In the genomic region with DNA sequence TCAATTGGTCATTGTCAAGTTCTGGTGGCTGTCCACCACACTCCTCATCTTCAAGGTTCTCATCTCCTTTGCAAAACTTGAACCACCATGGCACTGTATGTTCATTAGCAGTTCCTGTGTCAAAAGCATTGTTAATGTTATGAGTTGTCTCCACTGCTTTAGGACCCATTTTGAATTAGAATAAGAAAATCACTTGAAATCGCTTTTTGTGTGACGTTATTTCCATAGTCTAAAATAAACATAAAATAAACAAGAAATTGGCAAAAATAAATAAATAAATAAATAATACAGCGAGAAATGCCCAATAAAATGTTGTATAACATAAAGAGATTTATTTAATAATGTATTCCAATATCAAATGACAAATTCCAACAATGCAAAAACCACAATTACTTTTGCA, we compare ENCODE assay signal across 2 cellular contexts.
TF ChIP-seq lines count a peak whose summit lies in the region.

No MANE protein-coding gene starts in this region.

TF ChIP-seq in HepG2, 621 proteins besides CTCF, POLR2A, EP300 and RAD21 (continued from another document):
- TF ChIP-seq ATF7 (IDR thresholded peaks at IDR 0.05) (peak; percentile 97), ATF7 (CRISPR knock-in tag; IDR thresholded peaks at IDR 0.05) (no peak), CREB1 (IDR thresholded peaks at IDR 0.05) (peak; percentile 93), CREB1 (CRISPR knock-in tag; IDR thresholded peaks at IDR 0.05) (no peak), SMAD3 (CRISPR knock-in tag; IDR thresholded peaks at IDR 0.05) (no peak), AKNA (CRISPR knock-in tag; IDR thresholded peaks at IDR 0.05; ENCODE audit: borderline replicate concordance) (no peak), NCOA2 (CRISPR knock-in tag; IDR thresholded peaks at IDR 0.05) (no peak), SRF (IDR thresholded peaks at IDR 0.05; ENCODE audit: low read depth, low read length) (no peak)
- TF ChIP-seq, protein P1, sequence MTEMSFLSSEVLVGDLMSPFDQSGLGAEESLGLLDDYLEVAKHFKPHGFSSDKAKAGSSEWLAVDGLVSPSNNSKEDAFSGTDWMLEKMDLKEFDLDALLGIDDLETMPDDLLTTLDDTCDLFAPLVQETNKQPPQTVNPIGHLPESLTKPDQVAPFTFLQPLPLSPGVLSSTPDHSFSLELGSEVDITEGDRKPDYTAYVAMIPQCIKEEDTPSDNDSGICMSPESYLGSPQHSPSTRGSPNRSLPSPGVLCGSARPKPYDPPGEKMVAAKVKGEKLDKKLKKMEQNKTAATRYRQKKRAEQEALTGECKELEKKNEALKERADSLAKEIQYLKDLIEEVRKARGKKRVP (CRISPR knock-in tag; IDR thresholded peaks at IDR 0.05): no peak

TF ChIP-seq in HEK293, 187 proteins besides CTCF, POLR2A, EP300 and RAD21 (continued from another document):
- TF ChIP-seq, protein P2, sequence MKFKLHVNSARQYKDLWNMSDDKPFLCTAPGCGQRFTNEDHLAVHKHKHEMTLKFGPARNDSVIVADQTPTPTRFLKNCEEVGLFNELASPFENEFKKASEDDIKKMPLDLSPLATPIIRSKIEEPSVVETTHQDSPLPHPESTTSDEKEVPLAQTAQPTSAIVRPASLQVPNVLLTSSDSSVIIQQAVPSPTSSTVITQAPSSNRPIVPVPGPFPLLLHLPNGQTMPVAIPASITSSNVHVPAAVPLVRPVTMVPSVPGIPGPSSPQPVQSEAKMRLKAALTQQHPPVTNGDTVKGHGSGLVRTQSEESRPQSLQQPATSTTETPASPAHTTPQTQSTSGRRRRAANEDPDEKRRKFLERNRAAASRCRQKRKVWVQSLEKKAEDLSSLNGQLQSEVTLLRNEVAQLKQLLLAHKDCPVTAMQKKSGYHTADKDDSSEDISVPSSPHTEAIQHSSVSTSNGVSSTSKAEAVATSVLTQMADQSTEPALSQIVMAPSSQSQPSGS (tag by site-specific recombination; IDR thresholded peaks at IDR 0.05; ENCODE audit: low read depth): peak; percentile 16; the same call in 1 of the 2 replicates
